Comparison of ENCODE assay signal across 1 cellular context in the genomic region with DNA sequence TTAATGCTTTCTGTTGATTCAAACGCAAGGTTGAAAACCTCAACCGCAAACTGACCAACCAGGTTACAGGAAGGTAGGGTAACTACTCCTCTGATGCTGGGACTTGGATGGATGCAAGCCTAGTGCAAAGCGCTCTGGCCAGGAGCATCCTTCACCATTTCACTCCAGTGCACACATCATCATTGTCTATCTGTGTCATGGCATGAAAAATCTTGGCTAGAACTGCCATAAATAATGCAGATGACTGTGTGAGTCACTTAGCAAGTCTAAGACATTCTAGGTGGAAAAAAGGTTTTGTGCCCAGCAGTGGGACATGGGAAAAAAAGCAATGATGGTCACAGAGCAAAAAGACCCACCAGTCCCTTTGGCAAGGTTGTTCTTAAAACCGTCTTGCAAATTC.
TF ChIP-seq lines count a peak whose summit lies in the region.

No MANE protein-coding gene starts in this region.

TF ChIP-seq in IMR-90, 13 proteins besides CTCF, POLR2A, EP300 and RAD21:
- TF ChIP-seq ELK1 (IDR thresholded peaks at IDR 0.05; ENCODE audit: borderline replicate concordance, low read depth, low read length) (no peak), MAFK (IDR thresholded peaks at IDR 0.05; ENCODE audit: low read depth, low read length) (no peak), CHD1 (IDR thresholded peaks at IDR 0.05; ENCODE audit: low read depth, low read length) (no peak), RCOR1 (IDR thresholded peaks at IDR 0.05; ENCODE audit: insufficient replicate concordance, low read length) (no peak), NFE2L2 (IDR thresholded peaks at IDR 0.05; ENCODE audit: low read depth, low read length) (no peak), RFX5 (IDR thresholded peaks at IDR 0.05; ENCODE audit: low read depth, low read length) (no peak), BHLHE40 (IDR thresholded peaks at IDR 0.05; ENCODE audit: low read depth, low read length) (no peak), MXI1 (IDR thresholded peaks at IDR 0.05; ENCODE audit: borderline replicate concordance, low read depth, low read length) (no peak), MAZ (IDR thresholded peaks at IDR 0.05; ENCODE audit: borderline replicate concordance, low read depth, low read length) (no peak), SMC3 (IDR thresholded peaks at IDR 0.05; ENCODE audit: low read depth, low read length) (no peak), USF2 (IDR thresholded peaks at IDR 0.05; ENCODE audit: low read depth, low read length) (no peak), FOS (IDR thresholded peaks at IDR 0.05; ENCODE audit: low read depth, low read length) (no peak), CEBPB (IDR thresholded peaks at IDR 0.05; ENCODE audit: low read depth, low read length) (no peak)
TF ChIP-seq in IMR-90: peak in this region for 0.
